ENCODE assay signal across 8 cellular contexts in the genomic region with DNA sequence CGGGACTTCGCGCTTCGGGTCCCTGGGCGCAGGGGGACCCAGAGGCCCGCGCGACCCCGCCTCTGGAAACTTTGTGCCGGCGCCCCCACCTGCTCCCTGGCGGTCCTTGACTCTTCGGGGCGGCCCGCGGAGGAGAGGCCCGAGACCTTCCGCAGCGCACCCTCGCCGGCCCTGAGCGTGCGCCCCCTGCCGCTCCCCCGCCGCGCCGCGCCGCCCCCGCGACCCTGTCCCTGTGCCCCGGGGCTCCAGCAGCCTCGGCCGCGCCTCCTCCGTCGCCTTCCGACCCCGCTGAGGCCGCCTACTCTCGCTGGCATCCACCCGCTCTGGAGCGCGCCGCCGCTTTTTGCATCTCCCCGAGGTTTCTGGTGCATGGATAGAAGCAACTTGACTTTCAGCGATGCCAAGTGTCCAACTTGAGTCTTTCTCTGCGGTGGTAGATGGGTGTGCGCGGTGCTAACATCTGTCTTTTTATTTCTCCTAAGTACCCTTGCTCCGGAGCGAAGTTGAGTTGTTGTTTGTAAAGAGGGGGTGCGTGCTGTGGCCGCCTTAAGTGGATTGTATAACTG.
DNase-seq lines count a peak whose midpoint lies in the region; ATAC-seq and TF ChIP-seq lines count a peak whose summit lies in the region.

No MANE protein-coding gene starts in this region.

- H3K9me3 ChIP-seq in muscle layer of colon (ENCODE audit: low read length), result no peaks in the 10 kb centered on the region

- peaks cover 51% of the 10 kb centered on the region for H3K79me2 ChIP-seq in ACC112 (ENCODE audit: control insufficient read depth, insufficient read depth, low read length, unreplicated experiment)

- in situ Hi-C loops in GM13977 (cut with MboI; ENCODE audit: low pct_unique_long_range_greater_than_20kb, low sequenced_read_pairs, unreplicated experiment), result no loop called here

- peak overlapping the region; percentile 88 for H3K27ac ChIP-seq in ACC112 (ENCODE audit: low read depth, low read length)
- H3K27ac ChIP-seq in muscle layer of colon (ENCODE audit: low read depth, low read length), result peak overlapping the region; percentile 86

- H3K27me3 ChIP-seq in ACC112 (ENCODE audit: insufficient read depth, low read length) (no peaks in the 10 kb centered on the region), muscle layer of colon (ENCODE audit: control insufficient read depth in 1 of 2, insufficient read depth in 2 of 2, low read length in 2 of 2) (no peaks in the 10 kb centered on the region)

- peak; percentile 46 for ATAC-seq in HG02981 (IDR thresholded peaks at IDR 0.05; ENCODE audit: unreplicated experiment)

- peak; percentile 75 for DNase-seq in GM13977 (ENCODE audit: low spot score)
- peak; percentile 27 for DNase-seq in NCI-H526 treated with DMSO at 0.1 percent for 48 hours (lab: John Stamatoyannopoulos, UW)
- DNase-seq in activated CD8-positive, alpha-beta memory T cell treated with anti-CD3 and anti-CD28 coated beads, Interleukin-2, amount 50 U/mL, for 1 hour (ENCODE audit: extremely low read depth), result peak; percentile 25
- DNase-seq in epithelial cell of esophagus (ENCODE audit: low read depth), result peak; percentile 61
- DNase-seq in stimulated activated CD8-positive, alpha-beta memory T cell treated with anti-CD3 and anti-CD28 coated beads, Interleukin-7, amount 100 ng/mL, for 1 hour (ENCODE audit: low read depth in 2 of 2), result peak; percentile 25 to 48

- peak overlapping the region; percentile 59 for H3K9ac ChIP-seq in muscle layer of colon (ENCODE audit: low read length)

- H3K36me3 ChIP-seq in ACC112 (ENCODE audit: insufficient read depth, low read length) (no peaks in the 10 kb centered on the region), muscle layer of colon (ENCODE audit: insufficient read depth, low read length) (no peaks in the 10 kb centered on the region)

- H2AFZ ChIP-seq in ACC112 (ENCODE audit: low read length, unreplicated experiment), result no peak overlapping the region

- H3K4me1 ChIP-seq in ACC112 (ENCODE audit: control insufficient read depth, insufficient read depth, low read length, unreplicated experiment) (peaks cover 41% of the 10 kb centered on the region), muscle layer of colon (ENCODE audit: insufficient read depth, low read length) (peaks cover 38% of the 10 kb centered on the region)

- H3K4me3 ChIP-seq in ACC112 (ENCODE audit: low read depth, low read length) (peak overlapping the region; percentile 94), epithelial cell of esophagus (ENCODE audit: low read length) (peak overlapping the region; percentile 80), muscle layer of colon (ENCODE audit: low read depth in 1 of 2, low read length in 2 of 2) (peak overlapping the region; percentile 18 to 88)

- peak; percentile 66 for TF ChIP-seq CTCF in GM13977 (IDR thresholded peaks at IDR 0.05; ENCODE audit: extremely low read depth, insufficient read depth, missing control alignments)
- no peak for TF ChIP-seq CTCF in epithelial cell of esophagus (IDR thresholded peaks at IDR 0.05; ENCODE audit: insufficient read depth, low read depth, low read length, missing control alignments)

Comparison
In these comparisons a context has a peak if more than half of its experiments do, and no peak if none do; other contexts are left out.
1. Peak in every context shown above with its lines: DNase-seq, ATAC-seq, H3K4me3 ChIP-seq and H3K27ac ChIP-seq.
2. DNase-seq: peak in every context shown above with its lines; median percentile 75 in GM13977; 61 in epithelial cell of esophagus; 36 in stimulated activated CD8-positive, alpha-beta memory T cell treated with anti-CD3 and anti-CD28 coated beads, Interleukin-7, amount 100 ng/mL, for 1 hour; 27 in NCI-H526 treated with DMSO at 0.1 percent for 48 hours; 25 in activated CD8-positive, alpha-beta memory T cell treated with anti-CD3 and anti-CD28 coated beads, Interleukin-2, amount 50 U/mL, for 1 hour.